Comparison of ENCODE assay signal across 15 cellular contexts in the genomic region with DNA sequence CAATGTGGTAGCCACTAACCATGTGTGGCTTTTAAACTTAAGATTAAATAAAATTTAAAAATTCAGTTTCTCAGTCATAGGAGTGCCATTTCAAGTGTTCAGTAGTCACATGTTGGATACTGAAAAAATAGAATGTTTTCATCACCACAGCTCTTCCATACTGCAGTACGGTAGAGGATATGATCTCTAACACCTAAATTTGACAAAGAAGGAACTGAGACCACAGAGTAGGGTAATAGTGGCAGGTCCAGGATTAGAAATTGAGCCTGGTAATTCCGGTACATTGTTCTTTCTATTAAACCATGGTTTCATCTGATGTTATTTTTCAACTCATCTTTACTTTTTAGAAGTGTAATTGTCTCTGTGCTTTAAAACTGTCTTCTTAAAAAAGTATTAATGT.
A peak's percentile ranks its signal among the peaks of the same experiment; 100 is the strongest.
DNase-seq lines count a peak whose midpoint lies in the region; ATAC-seq, FAIRE-seq and TF ChIP-seq lines count a peak whose summit lies in the region.
"Had no signal": no experiment of that assay in that cellular context is flagged by ENCODE, and none has a peak within 500 bp of the region (broad histone marks: within the 10 kb centered on the region; RNA-seq: fewer than 3 reads in every experiment).

No MANE protein-coding gene starts in this region.

- no peak for TF ChIP-seq CTCF in D721Med (IDR thresholded peaks at IDR 0.05; ENCODE audit: insufficient read depth, missing control alignments)
- no peak for TF ChIP-seq CTCF in right atrium auricular region (IDR thresholded peaks at IDR 0.05)

- no peaks in the 10 kb centered on the region for H3K9me3 ChIP-seq in right atrium auricular region
- H3K9me3 ChIP-seq: BLaER1 treated with 17β-estradiol and CSF1 and Interleukin-3, amounts not matched to agents 10 nM and 100 nM had no signal

- H3K36me3 ChIP-seq in right atrium auricular region = peaks cover 20% of the 10 kb centered on the region

- ATAC-seq in GM21717 (IDR thresholded peaks at IDR 0.05; ENCODE audit: unreplicated experiment) (peak; percentile 79), HG03159 (IDR thresholded peaks at IDR 0.05; ENCODE audit: unreplicated experiment) (peak; percentile 74), Right ventricle myocardium superior (ENCODE audit: poor library complexity) (no peak)
- ATAC-seq: activated T-cell treated with anti-CD3 and anti-CD28 coated beads, Interleukin-2, amount 50 U/mL, for 72 hours had no signal

- H3K27me3 ChIP-seq in right atrium auricular region = no peaks in the 10 kb centered on the region
- H3K27me3 ChIP-seq: BLaER1 treated with 17β-estradiol and CSF1 and Interleukin-3, amounts not matched to agents 10 nM and 100 nM; neural progenitor cell had no signal

- DNase-seq in GM19239 (ENCODE audit: insufficient read length, low spot score) = no peak
- DNase-seq in islet precursor cell = no peak
- no peak for DNase-seq in Right ventricle myocardium superior
- no peak for DNase-seq in D721Med (ENCODE audit: insufficient read length, low spot score)
- no peak for DNase-seq in right atrium auricular region (ENCODE audit: low spot score)
- DNase-seq: activated CD4-positive, alpha-beta T cell treated with anti-CD3 and anti-CD28 coated beads, Interleukin-2, amount 50 U/mL, for 4 hours; activated T-cell treated with anti-CD3 and anti-CD28 coated beads, Interleukin-2, amount 50 U/mL, for 72 hours; central memory CD4-positive, alpha-beta T cell; mesenchymal stem cell; NCI-H2171 treated with DMSO at 0.1 percent for 48 hours; stimulated activated CD8-positive, alpha-beta memory T cell treated with anti-CD3 and anti-CD28 coated beads, Interleukin-4, amount 100 ng/mL, for 48 hours had no signal

- intact Hi-C loops in Right ventricle myocardium superior (cut with DNase I) = no loop called here

- H3K27ac ChIP-seq in right atrium auricular region = no peak overlapping the region
- H3K27ac ChIP-seq: BLaER1 treated with 17β-estradiol and CSF1 and Interleukin-3, amounts not matched to agents 10 nM and 100 nM; neural progenitor cell had no signal

- no peaks in the 10 kb centered on the region for H3K4me1 ChIP-seq in right atrium auricular region
- H3K4me1 ChIP-seq: BLaER1 treated with 17β-estradiol and CSF1 and Interleukin-3, amounts not matched to agents 10 nM and 100 nM; neural progenitor cell had no signal

- H3K4me3 ChIP-seq in right atrium auricular region = no peak overlapping the region
- H3K4me3 ChIP-seq: BLaER1 treated with 17β-estradiol and CSF1 and Interleukin-3, amounts not matched to agents 10 nM and 100 nM; neural progenitor cell had no signal

- FAIRE-seq in GM19239 (lab: Jason Lieb, UNC) (peak; percentile 4), D721Med (lab: Jason Lieb, UNC) (no peak)
